Comparison of ENCODE assay signal across 1 cellular context in genomic region chr7:128361463-128362441, GRCh38.
TF ChIP-seq lines count a peak whose summit lies in the region.

TSS of gene PRRT4 (minus strand) at chr7:128361690.

TF ChIP-seq in HepG2, 621 proteins besides CTCF, POLR2A, EP300 and RAD21 (continued from another document and continues in another):
- TF ChIP-seq KDM5A (IDR thresholded peaks at IDR 0.05; ENCODE audit: borderline replicate concordance, low read length): no peak
- TF ChIP-seq HNRNPLL (IDR thresholded peaks at IDR 0.05; ENCODE audit: low read depth, low read length, poor library complexity, severe bottlenecking): peak; percentile 32
- peak; percentile 44; the same call in 1 of the 2 replicates for TF ChIP-seq MTF2 (CRISPR knock-in tag; IDR thresholded peaks at IDR 0.05; ENCODE audit: borderline replicate concordance)
- no peak for TF ChIP-seq USF2 (IDR thresholded peaks at IDR 0.05; ENCODE audit: low read depth, low read length)
- no peak for TF ChIP-seq USF2 (CRISPR knock-in tag; IDR thresholded peaks at IDR 0.05; ENCODE audit: borderline replicate concordance)
- TF ChIP-seq ZNF354B (CRISPR knock-in tag; IDR thresholded peaks at IDR 0.05): no peak
- TF ChIP-seq ZNF503 (CRISPR knock-in tag; IDR thresholded peaks at IDR 0.05): no peak
- no peak for TF ChIP-seq ZNF75D (CRISPR knock-in tag; IDR thresholded peaks at IDR 0.05; ENCODE audit: borderline replicate concordance)
- no peak for TF ChIP-seq HNF4A (CRISPR knock-in tag; IDR thresholded peaks at IDR 0.05)
- no peak for TF ChIP-seq ZNF724P (CRISPR knock-in tag; IDR thresholded peaks at IDR 0.05; ENCODE audit: borderline replicate concordance)
- no peak for TF ChIP-seq GABPA (IDR thresholded peaks at IDR 0.05; ENCODE audit: low read depth, low read length)
- TF ChIP-seq GABPA (CRISPR knock-in tag; IDR thresholded peaks at IDR 0.05; ENCODE audit: low read depth): no peak
- TF ChIP-seq TAF1 (CRISPR knock-in tag; IDR thresholded peaks at IDR 0.05): no peak
- TF ChIP-seq TEAD2 (CRISPR knock-in tag; IDR thresholded peaks at IDR 0.05): no peak
- TF ChIP-seq BCLAF1 (IDR thresholded peaks at IDR 0.05): no peak
- TF ChIP-seq NRL (CRISPR knock-in tag; IDR thresholded peaks at IDR 0.05; ENCODE audit: borderline replicate concordance): no peak
- no peak for TF ChIP-seq ZNF770 (CRISPR knock-in tag; IDR thresholded peaks at IDR 0.05)
- TF ChIP-seq ZBTB46 (CRISPR knock-in tag; IDR thresholded peaks at IDR 0.05; ENCODE audit: borderline replicate concordance): no peak
- no peak for TF ChIP-seq ZNF678 (CRISPR knock-in tag; IDR thresholded peaks at IDR 0.05)
- no peak for TF ChIP-seq RBM39 (IDR thresholded peaks at IDR 0.05; ENCODE audit: low read depth, low read length, poor library complexity, severe bottlenecking)
- no peak for TF ChIP-seq TBX3 (IDR thresholded peaks at IDR 0.05; ENCODE audit: borderline replicate concordance)
- no peak for TF ChIP-seq NFAT5 (CRISPR knock-in tag; IDR thresholded peaks at IDR 0.05)
- TF ChIP-seq ZNF816 (CRISPR knock-in tag; IDR thresholded peaks at IDR 0.05; ENCODE audit: borderline replicate concordance): no peak
- TF ChIP-seq ZNF687 (CRISPR knock-in tag; IDR thresholded peaks at IDR 0.05): peak; percentile 31; the same call in 1 of the 2 replicates
- no peak for TF ChIP-seq KAT8 (CRISPR knock-in tag; IDR thresholded peaks at IDR 0.05)
- TF ChIP-seq HNRNPUL1 (IDR thresholded peaks at IDR 0.05; ENCODE audit: low read depth, low read length): no peak
- no peak for TF ChIP-seq ZKSCAN5 (CRISPR knock-in tag; IDR thresholded peaks at IDR 0.05)
- no peak for TF ChIP-seq CCAR2 (optimal IDR thresholded peaks at IDR 0.05; ENCODE audit: low read depth, low read length)
